In genomic region chrX:118723376-118723775, GRCh38 we compare ENCODE assay signal across 14 cellular contexts. TPM values are rescaled to one million over a fixed set of nuclear protein-coding genes. Genes with fewer than 3 reads are reported as not detected.
DNase-seq lines count a peak whose midpoint lies in the region; ATAC-seq and TF ChIP-seq lines count a peak whose summit lies in the region.
"Had no signal": no experiment of that assay in that cellular context is flagged by ENCODE, and none has a peak within 500 bp of the region (broad histone marks: within the 10 kb centered on the region; RNA-seq: fewer than 3 reads in every experiment).

No MANE protein-coding gene starts in this region.

- H3K36me3 ChIP-seq in Caco-2 (ENCODE audit: control insufficient read depth, insufficient read depth, low read length), result no peaks in the 10 kb centered on the region
- H3K36me3 ChIP-seq: SJCRH30 had no signal

- H3K9me3 ChIP-seq in Caco-2, result no peaks in the 10 kb centered on the region
- H3K9me3 ChIP-seq: SJCRH30 had no signal

- CTCF ChIA-PET in activated naive CD4-positive, alpha-beta T cell treated with anti-CD3 and anti-CD28 coated beads for 36 hours (lab: Charles Lee), result no interaction called here
- CTCF ChIA-PET in Caco-2 (lab: Charles Lee), result no interaction called here

- no peak overlapping the region for H3K4me3 ChIP-seq in Caco-2 (ENCODE audit: low read depth, low read length)
- H3K4me3 ChIP-seq: SJCRH30 had no signal

- intact Hi-C loops in activated naive CD4-positive, alpha-beta T cell treated with anti-CD3 and anti-CD28 coated beads for 36 hours (cut with micrococcal nuclease), result no loop called here
- intact Hi-C loops in dendritic cell treated with granulocyte-macrophage colony-stimulating factor and Interleukin-4, amounts not matched to agents 40 ng/mL and 50 ng/mL, for 4 days (cut with micrococcal nuclease), result no loop called here
- intact Hi-C loops in Caco-2 (cut with micrococcal nuclease; ENCODE audit: unreplicated experiment), result no loop called here

- DNase-seq in activated naive CD4-positive, alpha-beta T cell treated with anti-CD3 and anti-CD28 coated beads for 36 hours, result peak; percentile 6
- no peak for DNase-seq in activated naive CD4-positive, alpha-beta T cell treated with anti-CD3 and anti-CD28 coated beads, Interleukin-2, amount 50 U/mL, for 72 hours (ENCODE audit: low spot score in 2 of 2)
- DNase-seq in NCI-H69 (lab: John Stamatoyannopoulos, UW), result peak; percentile 27
- DNase-seq in Caco-2, result no peak
- DNase-seq in Ammon's horn (ENCODE audit: low spot score), result no peak
- DNase-seq: NCI-H1930, NCI-H2171, SJCRH30 had no signal

- peaks cover 14% of the 10 kb centered on the region for H3K4me1 ChIP-seq in Caco-2

- no peaks in the 10 kb centered on the region for H3K27me3 ChIP-seq in Caco-2 (replicated peaks; ENCODE audit: control insufficient read depth, insufficient read depth, low read length)
- H3K27me3 ChIP-seq: SJCRH30 had no signal

- peaks cover 6% of the 10 kb centered on the region for H3K27me3 Mint-ChIP-seq in activated naive CD4-positive, alpha-beta T cell treated with anti-CD3 and anti-CD28 coated beads for 36 hours (ENCODE audit: low read depth)
- H3K27me3 Mint-ChIP-seq in dendritic cell treated with granulocyte-macrophage colony-stimulating factor and Interleukin-4, amounts not matched to agents 40 ng/mL and 50 ng/mL, for 4 days, result no peaks in the 10 kb centered on the region
- H3K27me3 Mint-ChIP-seq in stimulated activated memory B cell treated with anti-CD40 and anti-IgM and Interleukin-4, amounts not matched to agents 10 μg/mL and 1 μg/mL and 100 μg/mL, for 72 hours, result no peaks in the 10 kb centered on the region
- no peaks in the 10 kb centered on the region for H3K27me3 Mint-ChIP-seq in Caco-2 (ENCODE audit: insufficient read depth, unreplicated experiment)

- ATAC-seq in activated naive CD4-positive, alpha-beta T cell treated with anti-CD3 and anti-CD28 coated beads, Interleukin-2, amount 50 U/mL, for 72 hours, result no peak
- ATAC-seq in stimulated activated memory B cell treated with anti-CD40 and anti-IgM and Interleukin-4, amounts not matched to agents 10 μg/mL and 1 μg/mL and 100 μg/mL, for 72 hours, result no peak
- ATAC-seq in GM19351 (IDR thresholded peaks at IDR 0.05; ENCODE audit: unreplicated experiment), result no peak
- ATAC-seq: HepG2 had no signal

- POLR2A ChIA-PET in Caco-2 (lab: Charles Lee), result no interaction called here

- H3K4me3 Mint-ChIP-seq in activated naive CD4-positive, alpha-beta T cell treated with anti-CD3 and anti-CD28 coated beads for 36 hours, result no peak overlapping the region
- H3K4me3 Mint-ChIP-seq in dendritic cell treated with granulocyte-macrophage colony-stimulating factor and Interleukin-4, amounts not matched to agents 40 ng/mL and 50 ng/mL, for 4 days, result no peak overlapping the region
- peak overlapping the region; percentile 56 for H3K4me3 Mint-ChIP-seq in stimulated activated memory B cell treated with anti-CD40 and anti-IgM and Interleukin-4, amounts not matched to agents 10 μg/mL and 1 μg/mL and 100 μg/mL, for 72 hours
- H3K4me3 Mint-ChIP-seq in Caco-2 (ENCODE audit: unreplicated experiment), result no peak overlapping the region
- H3K4me3 Mint-ChIP-seq: CD4-positive, CD25-positive, alpha-beta regulatory T cell had no signal

- H3K4me1 Mint-ChIP-seq in activated naive CD4-positive, alpha-beta T cell treated with anti-CD3 and anti-CD28 coated beads for 36 hours (ENCODE audit: low read depth), result peaks cover 5% of the 10 kb centered on the region
- peaks cover 75% of the 10 kb centered on the region for H3K4me1 Mint-ChIP-seq in dendritic cell treated with granulocyte-macrophage colony-stimulating factor and Interleukin-4, amounts not matched to agents 40 ng/mL and 50 ng/mL, for 4 days (ENCODE audit: low read depth)
- peaks cover 77% of the 10 kb centered on the region for H3K4me1 Mint-ChIP-seq in stimulated activated memory B cell treated with anti-CD40 and anti-IgM and Interleukin-4, amounts not matched to agents 10 μg/mL and 1 μg/mL and 100 μg/mL, for 72 hours
- peaks cover 13% of the 10 kb centered on the region for H3K4me1 Mint-ChIP-seq in Caco-2 (ENCODE audit: low read depth, unreplicated experiment)

- TF ChIP-seq CTCF in Caco-2 (IDR thresholded peaks at IDR 0.05; ENCODE audit: insufficient read depth in 1 of 2, low read depth in 1 of 2, low read length in 1 of 2, severe bottlenecking in 1 of 2, unreplicated experiment in 1 of 2), result no peak

- H3K27ac Mint-ChIP-seq in activated naive CD4-positive, alpha-beta T cell treated with anti-CD3 and anti-CD28 coated beads for 36 hours, result no peak overlapping the region
- no peak overlapping the region for H3K27ac Mint-ChIP-seq in activated naive CD4-positive, alpha-beta T cell treated with anti-CD3 and anti-CD28 coated beads, Interleukin-2, amount 50 U/mL, for 72 hours
- peak overlapping the region; percentile 90 for H3K27ac Mint-ChIP-seq in dendritic cell treated with granulocyte-macrophage colony-stimulating factor and Interleukin-4, amounts not matched to agents 40 ng/mL and 50 ng/mL, for 4 days
- peak overlapping the region; percentile 88 for H3K27ac Mint-ChIP-seq in stimulated activated memory B cell treated with anti-CD40 and anti-IgM and Interleukin-4, amounts not matched to agents 10 μg/mL and 1 μg/mL and 100 μg/mL, for 72 hours
- H3K27ac Mint-ChIP-seq in Caco-2 (ENCODE audit: unreplicated experiment), result no peak overlapping the region
- H3K27ac Mint-ChIP-seq: CD4-positive, CD25-positive, alpha-beta regulatory T cell had no signal

- no peaks in the 10 kb centered on the region for H3K36me3 Mint-ChIP-seq in activated naive CD4-positive, alpha-beta T cell treated with anti-CD3 and anti-CD28 coated beads for 36 hours (ENCODE audit: low read depth)
- H3K36me3 Mint-ChIP-seq in activated naive CD4-positive, alpha-beta T cell treated with anti-CD3 and anti-CD28 coated beads, Interleukin-2, amount 50 U/mL, for 72 hours, result no peaks in the 10 kb centered on the region
- H3K36me3 Mint-ChIP-seq in dendritic cell treated with granulocyte-macrophage colony-stimulating factor and Interleukin-4, amounts not matched to agents 40 ng/mL and 50 ng/mL, for 4 days (ENCODE audit: low read depth), result peaks cover 5% of the 10 kb centered on the region
- peaks cover 7% of the 10 kb centered on the region for H3K36me3 Mint-ChIP-seq in stimulated activated memory B cell treated with anti-CD40 and anti-IgM and Interleukin-4, amounts not matched to agents 10 μg/mL and 1 μg/mL and 100 μg/mL, for 72 hours
- H3K36me3 Mint-ChIP-seq in Caco-2 (ENCODE audit: insufficient read depth, unreplicated experiment), result no peaks in the 10 kb centered on the region
- H3K36me3 Mint-ChIP-seq: CD4-positive, CD25-positive, alpha-beta regulatory T cell had no signal

- no TSS peak for BruUV-seq in Caco-2 (replicated peaks; lab: Mats Ljungman, UMichigan)

- no peaks in the 10 kb centered on the region for H3K9me3 Mint-ChIP-seq in activated naive CD4-positive, alpha-beta T cell treated with anti-CD3 and anti-CD28 coated beads for 36 hours
- no peaks in the 10 kb centered on the region for H3K9me3 Mint-ChIP-seq in activated naive CD4-positive, alpha-beta T cell treated with anti-CD3 and anti-CD28 coated beads, Interleukin-2, amount 50 U/mL, for 72 hours
- H3K9me3 Mint-ChIP-seq in dendritic cell treated with granulocyte-macrophage colony-stimulating factor and Interleukin-4, amounts not matched to agents 40 ng/mL and 50 ng/mL, for 4 days, result peaks cover 6% of the 10 kb centered on the region
- no peaks in the 10 kb centered on the region for H3K9me3 Mint-ChIP-seq in stimulated activated memory B cell treated with anti-CD40 and anti-IgM and Interleukin-4, amounts not matched to agents 10 μg/mL and 1 μg/mL and 100 μg/mL, for 72 hours
- H3K9me3 Mint-ChIP-seq in Caco-2 (ENCODE audit: unreplicated experiment), result no peaks in the 10 kb centered on the region

RNA-seq across cellular contexts. Expression of gene IL13RA1, which starts 4.0 kb away (rescaled TPM):
- 1 to 10 TPM; 1.8 to 1.9 TPM for total RNA-seq in activated naive CD4-positive, alpha-beta T cell treated with anti-CD3 and anti-CD28 coated beads for 36 hours
- 1 to 10 TPM in 1 of 2 donors, under 1 TPM in 1; 0.32 to 1.8 TPM for total RNA-seq in activated naive CD4-positive, alpha-beta T cell treated with anti-CD3 and anti-CD28 coated beads, Interleukin-2, amount 50 U/mL, for 72 hours
- total RNA-seq in Caco-2 (2022), result 33.2 and 33.4 TPM in 2 replicates
- total RNA-seq: CD4-positive, CD25-positive, alpha-beta regulatory T cell; OCI-LY7 had no signal

Comparison
In these comparisons a context has a peak if more than half of its experiments do, and no peak if none do; other contexts are left out.
1. DNase-seq: peak in activated naive CD4-positive, alpha-beta T cell treated with anti-CD3 and anti-CD28 coated beads for 36 hours (single experiment) and NCI-H69 (single experiment); none in activated naive CD4-positive, alpha-beta T cell treated with anti-CD3 and anti-CD28 coated beads, Interleukin-2, amount 50 U/mL, for 72 hours (0 of 2), Caco-2 (0 of 2) and Ammon's horn (single experiment).
2. H3K27ac Mint-ChIP-seq: peak in dendritic cell treated with granulocyte-macrophage colony-stimulating factor and Interleukin-4, amounts not matched to agents 40 ng/mL and 50 ng/mL, for 4 days (single experiment) and stimulated activated memory B cell treated with anti-CD40 and anti-IgM and Interleukin-4, amounts not matched to agents 10 μg/mL and 1 μg/mL and 100 μg/mL, for 72 hours (single experiment); none in activated naive CD4-positive, alpha-beta T cell treated with anti-CD3 and anti-CD28 coated beads for 36 hours (single experiment), activated naive CD4-positive, alpha-beta T cell treated with anti-CD3 and anti-CD28 coated beads, Interleukin-2, amount 50 U/mL, for 72 hours (0 of 2) and Caco-2 (single experiment).
3. RNA of gene IL13RA1, which starts 4.0 kb away (total RNA-seq): 33.2 to 33.4 TPM in Caco-2; 1.8 to 1.9 TPM in activated naive CD4-positive, alpha-beta T cell treated with anti-CD3 and anti-CD28 coated beads for 36 hours and 0.32 to 1.8 TPM in activated naive CD4-positive, alpha-beta T cell treated with anti-CD3 and anti-CD28 coated beads, Interleukin-2, amount 50 U/mL, for 72 hours; every median in the first group is over 10 times any median in the second.